8 cellular contexts compared by ENCODE assay signal in the genomic region with DNA sequence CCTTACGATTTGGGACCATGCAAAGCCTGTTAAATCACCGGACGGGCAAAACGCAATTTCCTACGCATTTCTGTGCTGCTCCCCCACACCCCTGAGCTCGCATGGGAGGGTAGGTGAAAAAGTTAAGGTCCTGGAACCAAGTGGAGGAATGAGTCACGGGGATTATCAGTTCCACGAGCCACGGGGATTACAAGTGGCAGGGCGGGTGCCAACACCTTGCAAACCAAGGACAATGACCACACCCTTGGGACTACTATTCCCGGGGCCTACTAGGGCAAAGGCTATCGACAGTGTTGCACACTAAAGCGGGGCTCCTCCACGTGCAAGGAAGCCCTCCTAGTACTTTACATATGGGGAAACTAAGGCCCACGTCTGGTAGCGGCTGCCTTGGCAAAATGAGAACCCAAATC. TPM values are rescaled to one million over a fixed set of nuclear protein-coding genes. Genes with fewer than 3 reads are reported as not detected.
A peak's percentile ranks its signal among the peaks of the same experiment; 100 is the strongest.
DNase-seq lines count a peak whose midpoint lies in the region; ATAC-seq, FAIRE-seq and TF ChIP-seq lines count a peak whose summit lies in the region.

No MANE protein-coding gene starts in this region.

- H2AFZ ChIP-seq in H1 (ENCODE audit: low read length): peak overlapping the region; percentile 14; the same call in 1 of the 2 replicates

- H3K4me1 Mint-ChIP-seq in T-cell: peaks cover 52 to 59% (median 56%) of the 10 kb centered on the region in 3 donors
- H3K4me1 Mint-ChIP-seq in type B pancreatic cell (ENCODE audit: unreplicated experiment): peaks cover 29% of the 10 kb centered on the region

- H2BK5ac ChIP-seq in H1 (ENCODE audit: low read depth, low read length): no peak overlapping the region

- no peak overlapping the region for H2BK120ac ChIP-seq in H1 (replicated peaks; ENCODE audit: low read depth, low read length)

- TF ChIP-seq POLR2A in H1 (IDR thresholded peaks at IDR 0.05; ENCODE audit: control extremely low read depth in 1 of 2, low read depth in 2 of 2, low read length in 2 of 2): no peak

- POLR2A ChIA-PET in T-cell (lab: Charles Lee): interaction anchor here (1.7 to 1.9 kb wide), 2 partner anchors 26 to 27 kb away, joined by 8 to 16 read pairs; partner anchors contain the start of gene TGOLN2 (in 2 of the 2)
- POLR2A ChIA-PET in H1 (lab: Charles Lee; ENCODE audit: partially characterized antibody): interaction anchor here (1.0 to 4.5 kb wide), 17 partner anchors 8 to 199 kb away, joined by 3 to 23 read pairs (median 5); partner anchors contain the start of genes MAT2A and TGOLN2

- no peak for FAIRE-seq in H1 (lab: Jason Lieb, UNC)

- peak overlapping the region; percentile 99 for H3K27ac Mint-ChIP-seq in T-cell
- H3K27ac Mint-ChIP-seq in type B pancreatic cell: peak overlapping the region; percentile 94

- peaks cover 8% of the 10 kb centered on the region for H3K23me2 ChIP-seq in H1 (ENCODE audit: low read depth, low read length)

- CTCF ChIA-PET in T-cell (lab: Charles Lee): interaction anchor here in 1 of 2 donors (0.8 to 1.3 kb wide), 4 partner anchors 18 to 198 kb away, joined by 3 to 10 read pairs (median 5); no protein-coding TSS in a partner anchor
- CTCF ChIA-PET in H1 (lab: Charles Lee; ENCODE audit: partially characterized antibody): interaction anchor here (1.0 to 2.2 kb wide), 4 partner anchors 9 to 197 kb away, joined by 3 to 7 read pairs (median 4); no protein-coding TSS in a partner anchor

- H3K14ac ChIP-seq in H1 (ENCODE audit: insufficient read length): no peak overlapping the region

- no peaks in the 10 kb centered on the region for H3K79me2 ChIP-seq in H1 (ENCODE audit: control insufficient read depth in 1 of 2, insufficient read depth in 2 of 2, low read length in 2 of 2)

- H3K9me3 Mint-ChIP-seq in T-cell (no peaks in the 10 kb centered on the region), type B pancreatic cell (no peaks in the 10 kb centered on the region)

- peaks cover 0 to 3% (median 1%) of the 10 kb centered on the region in 4 experiments; a peak in 2 of 7 replicates for H3K4me1 ChIP-seq in H1 (replicated peaks in 1 of 4; ENCODE audit: control insufficient read depth in 3 of 4, insufficient read depth in 4 of 4, low read length in 3 of 4)
- H3K4me1 ChIP-seq in mononuclear cell (ENCODE audit: insufficient read depth, low read length): peaks cover 22% of the 10 kb centered on the region

- no peak for TF ChIP-seq RAD21 in H1 (IDR thresholded peaks at IDR 0.05 in 1 of 2, conservative IDR thresholded peaks at IDR 0.05 in 1 of 2; ENCODE audit: low read depth in 2 of 2, low read length in 2 of 2)

- H3K9me3 ChIP-seq in H1 (ENCODE audit: insufficient read depth in 2 of 2, low read depth in 1 of 2, low read length in 1 of 2) (no peaks in the 10 kb centered on the region), mononuclear cell (ENCODE audit: low read depth, low read length) (no peaks in the 10 kb centered on the region)

- H3K4me3 ChIP-seq in H1 (ENCODE audit: extremely low read depth in 1 of 4, insufficient read depth in 2 of 4, low read depth in 3 of 4, low read length in 4 of 4): peak overlapping the region; percentile 75 to 96 (median 90)
- H3K4me3 ChIP-seq in mononuclear cell (ENCODE audit: low read length): peak overlapping the region; percentile 96

- DNase-seq in T-cell: peak in 2 of 34 experiments; percentile 3 to 9
- DNase-seq in H1 (ENCODE audit: low read depth in 1 of 2, low spot score in 2 of 2): no peak
- DNase-seq in type B pancreatic cell (ENCODE audit: extremely low spot score, unreplicated experiment): no peak
- no peak for DNase-seq in epidermal melanocyte (ENCODE audit: insufficient read length, low spot score)
- no peak for DNase-seq in NOMO-1 treated with DMSO at 0.1 percent for 48 hours (lab: John Stamatoyannopoulos, UW; ENCODE audit: unreplicated experiment)

- H3K4me3 Mint-ChIP-seq in T-cell: peak overlapping the region; percentile 92 to 100 (median 97)
- H3K4me3 Mint-ChIP-seq in type B pancreatic cell: peak overlapping the region; percentile 100

- H3K9ac ChIP-seq in H1 (replicated peaks in 1 of 4; ENCODE audit: extremely low read depth in 1 of 4, low read depth in 3 of 4, low read length in 3 of 4): no peak overlapping the region; a peak in 3 of 7 replicates

- H3K27me3 ChIP-seq in H1 (replicated peaks in 1 of 4; ENCODE audit: control insufficient read depth in 3 of 4, extremely low read depth in 1 of 4, insufficient read depth in 3 of 4, low read length in 3 of 4): no peaks in the 10 kb centered on the region
- no peaks in the 10 kb centered on the region for H3K27me3 ChIP-seq in mononuclear cell (ENCODE audit: insufficient read depth, low read length)

- no peak overlapping the region for H3K23ac ChIP-seq in H1 (ENCODE audit: insufficient read length)

- H3K27me3 Mint-ChIP-seq in T-cell: no peaks in the 10 kb centered on the region
- H3K27me3 Mint-ChIP-seq in type B pancreatic cell: no peaks in the 10 kb centered on the region

- H4K5ac ChIP-seq in H1 (ENCODE audit: insufficient read length, low read depth, low read length): no peak overlapping the region

- no peak overlapping the region for H3K56ac ChIP-seq in H1 (replicated peaks; ENCODE audit: insufficient read length, low read depth, low read length)

- ATAC-seq in GM18511 (IDR thresholded peaks at IDR 0.05; ENCODE audit: unreplicated experiment) (peak; percentile 4), HG03039 (IDR thresholded peaks at IDR 0.05; ENCODE audit: unreplicated experiment) (peak; percentile 8), T-cell (replicated peaks in 1 of 4) (peak in 2 of 4 experiments; percentile 3 to 4)

- H2AK5ac ChIP-seq in H1 (ENCODE audit: low read depth, low read length): no peak overlapping the region

- H3K18ac ChIP-seq in H1 (ENCODE audit: extremely low read depth, low read length): no peak overlapping the region

- no peak overlapping the region for H2BK12ac ChIP-seq in H1 (ENCODE audit: low read depth, low read length)

- no peak for TF ChIP-seq CTCF in H1 (IDR thresholded peaks at IDR 0.05; ENCODE audit: control extremely low read depth in 1 of 3, insufficient read depth in 1 of 3, low read depth in 1 of 3, low read length in 3 of 3)
- no peak for TF ChIP-seq CTCF in type B pancreatic cell (conservative IDR thresholded peaks at IDR 0.05)

- 70% methylated on average over 16 of the region's 16 CpGs; no CpG with 5 or more reads in 1 of the 2 experiments for WGBS in H1 (ENCODE audit: extremely low coverage in 1 of 2, insufficient coverage in 1 of 2, insufficient read length in 1 of 2, insufficient replicate concordance in 2 of 2, low coverage in 1 of 2, low lambda C conversion rate in 2 of 2, missing lambda C conversion rate in 1 of 2), 2 experiments

- H3K36me3 Mint-ChIP-seq in T-cell (peaks cover 45% of the 10 kb centered on the region), type B pancreatic cell (peaks cover 8% of the 10 kb centered on the region)

- H3K36me3 ChIP-seq in H1 (ENCODE audit: control insufficient read depth in 2 of 4, insufficient read depth in 4 of 4, low read length in 3 of 4): peaks cover 0 to 15% (median 0%) of the 10 kb centered on the region in 4 experiments; a peak in 2 of 8 replicates

- H3K4me2 ChIP-seq in H1 (ENCODE audit: insufficient read depth in 1 of 2, low read depth in 2 of 2, low read length in 2 of 2): peak overlapping the region; percentile 85 to 96

- H3K27ac ChIP-seq in H1 (ENCODE audit: low read depth, low read length): no peak overlapping the region

- H4K91ac ChIP-seq in H1 (replicated peaks; ENCODE audit: insufficient read length, low read length): peak overlapping the region; percentile 57

- H3K79me1 ChIP-seq in H1 (ENCODE audit: low read depth, low read length): no peaks in the 10 kb centered on the region

- TF ChIP-seq EP300 in H1 (IDR thresholded peaks at IDR 0.05; ENCODE audit: borderline replicate concordance in 1 of 2, low read depth in 2 of 2, low read length in 2 of 2): no peak

- H2BK20ac ChIP-seq in H1 (ENCODE audit: low read length): no peak overlapping the region

- no peak overlapping the region for H3K4ac ChIP-seq in H1 (replicated peaks; ENCODE audit: insufficient read length, low read depth, low read length)

- H4K20me1 ChIP-seq in H1 (replicated peaks in 1 of 2; ENCODE audit: control insufficient read depth in 1 of 2, insufficient read depth in 2 of 2, low read length in 2 of 2): no peaks in the 10 kb centered on the region

- H4K8ac ChIP-seq in H1 (ENCODE audit: extremely low read depth, insufficient read depth, low read length): no peak overlapping the region

- peak overlapping the region; percentile 6; the same call in 1 of the 2 replicates for H2BK15ac ChIP-seq in H1 (ENCODE audit: low read length)

RNA-seq across cellular contexts. Expression of gene RETSAT, which starts 0.4 kb away (rescaled TPM):
- total RNA-seq in T-cell: 10 to 100 TPM; 24.2 to 36.3 (median 26.5) TPM
- total RNA-seq in H1 (2021; fragmentation: NEBNext Ultra II Directional; extraction: Animal tissue kit (Norgen Biotek cat#: 25700)): 13.6 and 15.8 TPM in 2 replicates
- 16.7 and 20.7 TPM in 2 replicates for polyA plus RNA-seq in H1 (2011; rRNA removed)
- 16.8 TPM for polyA plus RNA-seq in H1 (2011; cell fraction: cytosol; rRNA removed)
- 39.0 TPM for polyA plus RNA-seq in H1 (2011; cell fraction: nucleus; rRNA removed)
- 17.4 to 21.6 TPM (median 19.9 TPM) in 4 replicates for polyA plus RNA-seq in H1 (2012, experiment 1 of 2)
- polyA plus RNA-seq in H1 (2012, experiment 2 of 2): 9.2 TPM
- polyA plus RNA-seq in H1 (2013, experiment 1 of 2): 22.1 TPM
- polyA plus RNA-seq in H1 (2013, experiment 2 of 2): 21.2 TPM
- 28.0 and 29.1 TPM in 2 replicates for polyA minus RNA-seq in H1 (2011; rRNA and poly(A)+ RNA removed)
- polyA minus RNA-seq in H1 (2011; cell fraction: cytosol; rRNA and poly(A)+ RNA removed): 23.9 TPM
- 15.0 TPM for polyA minus RNA-seq in H1 (2011; cell fraction: nucleus; rRNA and poly(A)+ RNA removed)
- total RNA-seq in mononuclear cell: 6.9 TPM
- total RNA-seq in type B pancreatic cell (ENCODE audit: low replicate concordance): 31.3 and 39.8 TPM in 2 replicates

RNA-seq across cellular contexts. Expression of gene ELMOD3, which starts 0.7 kb away (rescaled TPM):
- total RNA-seq in T-cell: 10 to 100 TPM; 18.8 to 30.9 (median 25.2) TPM
- total RNA-seq in H1 (2021; fragmentation: NEBNext Ultra II Directional; extraction: Animal tissue kit (Norgen Biotek cat#: 25700)): 6.9 and 10.2 TPM in 2 replicates
- polyA plus RNA-seq in H1 (2011; rRNA removed): 8.5 and 9.3 TPM in 2 replicates
- polyA plus RNA-seq in H1 (2011; cell fraction: cytosol; rRNA removed): 12.4 TPM
- polyA plus RNA-seq in H1 (2011; cell fraction: nucleus; rRNA removed): 29.5 TPM
- polyA plus RNA-seq in H1 (2012, experiment 1 of 2): 7.9 to 10.0 TPM (median 8.7 TPM) in 4 replicates
- 6.2 TPM for polyA plus RNA-seq in H1 (2012, experiment 2 of 2)
- 6.1 TPM for polyA plus RNA-seq in H1 (2013, experiment 1 of 2)
- 5.4 TPM for polyA plus RNA-seq in H1 (2013, experiment 2 of 2)
- 17.1 and 19.0 TPM in 2 replicates for polyA minus RNA-seq in H1 (2011; rRNA and poly(A)+ RNA removed)
- polyA minus RNA-seq in H1 (2011; cell fraction: cytosol; rRNA and poly(A)+ RNA removed): 3.7 TPM
- polyA minus RNA-seq in H1 (2011; cell fraction: nucleus; rRNA and poly(A)+ RNA removed): 12.8 TPM
- total RNA-seq in mononuclear cell: 12.8 TPM
- 14.6 and 22.2 TPM in 2 replicates for total RNA-seq in type B pancreatic cell (ENCODE audit: low replicate concordance)

RNA-seq across cellular contexts. Expression of gene TGOLN2, which starts 26.1 kb away (rescaled TPM):
- total RNA-seq in T-cell (100 to 1,000 TPM; 142 to 175 (median 161) TPM), mononuclear cell (154 TPM), type B pancreatic cell (ENCODE audit: low replicate concordance) (54.0 and 65.3 TPM in 2 replicates)
- total RNA-seq in H1 (2021; fragmentation: NEBNext Ultra II Directional; extraction: Animal tissue kit (Norgen Biotek cat#: 25700)): 36.3 and 38.9 TPM in 2 replicates
- 31.1 and 33.9 TPM in 2 replicates for polyA plus RNA-seq in H1 (2011; rRNA removed)
- polyA plus RNA-seq in H1 (2011; cell fraction: cytosol; rRNA removed): 36.4 TPM
- 29.4 TPM for polyA plus RNA-seq in H1 (2011; cell fraction: nucleus; rRNA removed)
- 21.1 to 28.9 TPM (median 25.9 TPM) in 4 replicates for polyA plus RNA-seq in H1 (2012, experiment 1 of 2)
- 3.1 TPM for polyA plus RNA-seq in H1 (2012, experiment 2 of 2)
- 46.3 TPM for polyA plus RNA-seq in H1 (2013, experiment 1 of 2)
- 52.7 TPM for polyA plus RNA-seq in H1 (2013, experiment 2 of 2)
- polyA minus RNA-seq in H1 (2011; rRNA and poly(A)+ RNA removed): 23.4 and 26.2 TPM in 2 replicates
- polyA minus RNA-seq in H1 (2011; cell fraction: cytosol; rRNA and poly(A)+ RNA removed): 19.7 TPM
- 21.7 TPM for polyA minus RNA-seq in H1 (2011; cell fraction: nucleus; rRNA and poly(A)+ RNA removed)

RNA-seq across cellular contexts. Expression of gene CAPG, which starts 56.3 kb away (rescaled TPM):
- total RNA-seq in T-cell (10 to 100 TPM; 30.1 to 71.7 (median 41.2) TPM), mononuclear cell (107 TPM), type B pancreatic cell (ENCODE audit: low replicate concordance) (61.1 and 195 TPM in 2 replicates)
- total RNA-seq in H1 (2021; fragmentation: NEBNext Ultra II Directional; extraction: Animal tissue kit (Norgen Biotek cat#: 25700)): 78.6 and 80.5 TPM in 2 replicates
- 89.0 and 114 TPM in 2 replicates for polyA plus RNA-seq in H1 (2011; rRNA removed)
- polyA plus RNA-seq in H1 (2011; cell fraction: cytosol; rRNA removed): 123 TPM
- 114 TPM for polyA plus RNA-seq in H1 (2011; cell fraction: nucleus; rRNA removed)
- 83.9 to 123 TPM (median 109 TPM) in 4 replicates for polyA plus RNA-seq in H1 (2012, experiment 1 of 2)
- 62.0 TPM for polyA plus RNA-seq in H1 (2012, experiment 2 of 2)
- 119 TPM for polyA plus RNA-seq in H1 (2013, experiment 1 of 2)
- 114 TPM for polyA plus RNA-seq in H1 (2013, experiment 2 of 2)
- polyA minus RNA-seq in H1 (2011; rRNA and poly(A)+ RNA removed): 37.3 and 60.0 TPM in 2 replicates
- 34.6 TPM for polyA minus RNA-seq in H1 (2011; cell fraction: cytosol; rRNA and poly(A)+ RNA removed)
- polyA minus RNA-seq in H1 (2011; cell fraction: nucleus; rRNA and poly(A)+ RNA removed): 30.6 TPM
